ENCODE assay signal across 13 cellular contexts in genomic region chr5:58456486-58456885, GRCh38. TPM values are rescaled to one million over a fixed set of nuclear protein-coding genes. Genes with fewer than 3 reads are reported as not detected.
DNase-seq lines count a peak whose midpoint lies in the region; ATAC-seq and TF ChIP-seq lines count a peak whose summit lies in the region.
"Had no signal": no experiment of that assay in that cellular context is flagged by ENCODE, and none has a peak within 500 bp of the region (broad histone marks: within the 10 kb centered on the region; RNA-seq: fewer than 3 reads in every experiment).

No MANE protein-coding gene starts in this region.

- H3K4me3 ChIP-seq in foreskin fibroblast (ENCODE audit: low read depth in 1 of 2, low read length in 2 of 2) (peak overlapping the region; percentile 78 to 92), retinal pigment epithelial cell (ENCODE audit: low read length) (peak overlapping the region; percentile 66)

- H3K36me3 Mint-ChIP-seq in Calu3 (ENCODE audit: insufficient read depth, unreplicated experiment) = peaks cover 93% of the 10 kb centered on the region

- intact Hi-C loops in Calu3 (cut with micrococcal nuclease; ENCODE audit: unreplicated experiment) = loop anchor here (5.0 to 10.0 kb wide), 2 partner anchors 119 to 372 kb away; no protein-coding TSS in a partner anchor

- H3K27me3 Mint-ChIP-seq in Calu3 (ENCODE audit: unreplicated experiment) = no peaks in the 10 kb centered on the region

- peak overlapping the region; percentile 76 for H3K4me3 Mint-ChIP-seq in Calu3 (ENCODE audit: low read depth, unreplicated experiment)

- DNase-seq in Calu3 = no peak
- peak; percentile 39 for DNase-seq in astrocyte of the hippocampus (ENCODE audit: low read depth, low spot score)
- DNase-seq in foreskin fibroblast = no peak
- DNase-seq in retinal pigment epithelial cell (ENCODE audit: low read depth) = no peak
- DNase-seq in NCI-H2196 (lab: John Stamatoyannopoulos, UW; ENCODE audit: unreplicated experiment) = no peak
- DNase-seq in DMS114 treated with DMSO at 0.1 percent for 48 hours (lab: John Stamatoyannopoulos, UW; ENCODE audit: unreplicated experiment) = no peak
- no peak for DNase-seq in Kasumi-1 (lab: John Stamatoyannopoulos, UW)
- DNase-seq: activated T-cell treated with anti-CD3 and anti-CD28 coated beads for 4 hours, C1 segment of cervical spinal cord, SHP77 had no signal

- no peak for ATAC-seq in HG03025 (IDR thresholded peaks at IDR 0.05; ENCODE audit: low FRiP score, unreplicated experiment)
- ATAC-seq: WTC11 had no signal

- CTCF ChIA-PET in Calu3 (lab: Charles Lee) = interaction anchor here (1.7 kb wide), 1 partner anchor 569 kb away, joined by 5 read pairs; no protein-coding TSS in a partner anchor

- peaks cover 39% of the 10 kb centered on the region for H3K4me1 Mint-ChIP-seq in Calu3 (ENCODE audit: low read depth, unreplicated experiment)

- TF ChIP-seq CTCF in Calu3 (IDR thresholded peaks at IDR 0.05; ENCODE audit: unreplicated experiment) (no peak), foreskin fibroblast (IDR thresholded peaks at IDR 0.05; ENCODE audit: low read depth, low read length) (no peak), retinal pigment epithelial cell (conservative IDR thresholded peaks at IDR 0.05; ENCODE audit: low read depth, low read length) (no peak)

- no TSS peak for BruUV-seq in Calu3 (replicated peaks; lab: Mats Ljungman, UMichigan)

- peak overlapping the region; percentile 85 for H3K27ac Mint-ChIP-seq in Calu3 (ENCODE audit: unreplicated experiment)
- H3K27ac Mint-ChIP-seq: WTC11 had no signal

- no peaks in the 10 kb centered on the region for H3K9me3 Mint-ChIP-seq in Calu3 (ENCODE audit: low read depth, unreplicated experiment)
- H3K9me3 Mint-ChIP-seq: WTC11 had no signal

RNA-seq across cellular contexts. Expression of gene PLK2, which starts 3.4 kb away (rescaled TPM):
- 135 and 229 TPM in 2 replicates for total RNA-seq in Calu3 (2022)

RNA-seq across cellular contexts. Expression of gene GAPT, which starts 34.7 kb away (rescaled TPM):
- not detected in 2 replicates for total RNA-seq in Calu3 (2022)
- total RNA-seq: NCI-H460, WTC11 had no signal
